ENCODE assay signal across 15 cellular contexts in the genomic region with DNA sequence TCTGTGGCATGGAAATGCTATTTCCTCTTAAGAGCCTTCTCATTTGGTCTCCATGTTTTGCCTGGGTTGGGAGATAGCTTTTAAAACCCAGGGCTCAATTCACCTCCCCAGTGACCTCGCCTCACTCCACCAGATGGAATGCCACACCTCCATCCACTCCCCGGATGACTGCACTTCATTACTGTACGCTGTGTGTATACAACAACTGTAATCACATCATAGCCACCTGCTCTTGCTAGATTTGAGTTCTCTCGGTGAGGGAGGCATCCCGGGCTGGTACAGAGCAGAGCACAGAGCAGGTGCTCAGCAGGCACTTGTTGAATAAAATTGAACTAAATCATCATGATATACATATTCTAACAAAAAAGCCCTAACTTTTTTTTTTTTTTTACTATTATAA. TPM values are rescaled to one million over a fixed set of nuclear protein-coding genes. Genes with fewer than 3 reads are reported as not detected.
A peak's percentile ranks its signal among the peaks of the same experiment; 100 is the strongest.
DNase-seq lines count a peak whose midpoint lies in the region; ATAC-seq and TF ChIP-seq lines count a peak whose summit lies in the region.
"Had no signal": no experiment of that assay in that cellular context is flagged by ENCODE, and none has a peak within 500 bp of the region (broad histone marks: within the 10 kb centered on the region; RNA-seq: fewer than 3 reads in every experiment).

No MANE protein-coding gene starts in this region.

- in situ Hi-C loops in Caki2 (cut with HindIII; ENCODE audit: low pct_unique_long_range_greater_than_20kb, low sequenced_read_pairs) = no loop called here

- CTCF ChIA-PET in HEK293T (lab: Yijun Ruan, JAX) = interaction anchor here (0.8 to 1.3 kb wide), 7 partner anchors 10 to 499 kb away, joined by 3 to 7 read pairs (median 3); no protein-coding TSS in a partner anchor

- no peaks in the 10 kb centered on the region for H3K27me3 ChIP-seq in mesenchymal stem cell (ENCODE audit: control insufficient read depth in 1 of 2, insufficient read depth in 1 of 2, low read length in 2 of 2)
- H3K27me3 ChIP-seq: cardiac muscle cell had no signal

- no peak overlapping the region for H3K27ac ChIP-seq in mesenchymal stem cell (ENCODE audit: low read length, poor library complexity, severe bottlenecking)
- H3K27ac ChIP-seq: cardiac muscle cell had no signal

- H2BK120ac ChIP-seq in mesenchymal stem cell (ENCODE audit: low read depth, low read length) = no peak overlapping the region

- POLR2A ChIA-PET in HEK293T (lab: Yijun Ruan, JAX) = interaction anchor here (1.5 kb wide), 1 partner anchor 91 kb away, joined by 3 read pairs; the partner anchor contains the start of gene TMEM63A

- no peak overlapping the region for H2BK5ac ChIP-seq in mesenchymal stem cell (ENCODE audit: low read depth, low read length, poor library complexity, severe bottlenecking)

- no peak for ATAC-seq in GM18519 (IDR thresholded peaks at IDR 0.05; ENCODE audit: low FRiP score, unreplicated experiment)
- ATAC-seq: activated CD8-positive, alpha-beta T cell treated with anti-CD3 and anti-CD28 coated beads for 36 hours; naive thymus-derived CD4-positive, alpha-beta T cell; stimulated activated naive CD8-positive, alpha-beta T cell treated with anti-CD3 and anti-CD28 coated beads, Interleukin-15, amount 100 ng/mL, for 72 hours had no signal

- no peak overlapping the region for H3K9ac ChIP-seq in mesenchymal stem cell (ENCODE audit: low read length)

- no peak overlapping the region for H3K4me2 ChIP-seq in mesenchymal stem cell (ENCODE audit: low read length, poor library complexity, severe bottlenecking)

- peaks cover 8 to 12% of the 10 kb centered on the region in 2 experiments for H3K36me3 ChIP-seq in mesenchymal stem cell (ENCODE audit: control insufficient read depth in 1 of 2, insufficient read depth in 2 of 2, low read depth in 1 of 2, low read length in 2 of 2)
- H3K36me3 ChIP-seq: cardiac muscle cell had no signal

- no peak overlapping the region for H3K4ac ChIP-seq in mesenchymal stem cell (ENCODE audit: low read depth in 1 of 2, low read length in 2 of 2)

- no peaks in the 10 kb centered on the region for H3K79me1 ChIP-seq in mesenchymal stem cell (replicated peaks; ENCODE audit: low read length, poor library complexity, severe bottlenecking)

- no peak overlapping the region for H2AFZ ChIP-seq in mesenchymal stem cell (ENCODE audit: low read depth, low read length)

- peak overlapping the region in 1 of 2 experiments; percentile 57 for H3K23ac ChIP-seq in mesenchymal stem cell (ENCODE audit: low read length in 2 of 2)

- no peak overlapping the region for H2AK5ac ChIP-seq in mesenchymal stem cell (ENCODE audit: low read length, severe bottlenecking)

- no peak overlapping the region for H4K91ac ChIP-seq in mesenchymal stem cell (ENCODE audit: low read length)

- no peak overlapping the region for H3K14ac ChIP-seq in mesenchymal stem cell (ENCODE audit: low read length in 2 of 2)

- peaks cover 7% of the 10 kb centered on the region for H3K4me1 ChIP-seq in mesenchymal stem cell (ENCODE audit: control insufficient read depth, insufficient read depth, low read depth, low read length)

- H2BK12ac ChIP-seq in mesenchymal stem cell (ENCODE audit: low read length in 2 of 2) = no peak overlapping the region

- H2BK15ac ChIP-seq in mesenchymal stem cell (ENCODE audit: low read depth, poor library complexity, severe bottlenecking) = no peak overlapping the region

- no peak overlapping the region for H3K18ac ChIP-seq in mesenchymal stem cell (ENCODE audit: low read depth in 1 of 2, low read length in 2 of 2)

- TF ChIP-seq POLR2A in erythroblast (IDR thresholded peaks at IDR 0.05; ENCODE audit: low read length) = no peak

- H3K9me3 ChIP-seq in mesenchymal stem cell (ENCODE audit: control insufficient read depth, low read length) = no peaks in the 10 kb centered on the region

- no peak overlapping the region for H4K8ac ChIP-seq in mesenchymal stem cell (ENCODE audit: low read length)

- H3K4me3 ChIP-seq in mesenchymal stem cell (ENCODE audit: insufficient read depth in 1 of 2, low read depth in 1 of 2, low read length in 2 of 2) = no peak overlapping the region
- H3K4me3 ChIP-seq: cardiac muscle cell had no signal

- 66% methylated on average over 3 of the region's 5 CpGs for WGBS in mesenchymal stem cell

- peak; percentile 63 for DNase-seq in Caki2 (ENCODE audit: low read depth)
- DNase-seq in NCI-H1694 (lab: John Stamatoyannopoulos, UW) = peak; percentile 89
- peak; percentile 54 to 78 for DNase-seq in NCI-H526 (lab: John Stamatoyannopoulos, UW)
- DNase-seq in erythroblast (lab: John Stamatoyannopoulos, UW) = peak; percentile 49 to 52
- DNase-seq in HEK293T (ENCODE audit: extremely low spot score) = no peak
- no peak for DNase-seq in mesenchymal stem cell
- no peak for DNase-seq in foreskin melanocyte
- DNase-seq: activated CD8-positive, alpha-beta T cell treated with anti-CD3 and anti-CD28 coated beads for 36 hours; activated naive CD4-positive, alpha-beta T cell treated with anti-CD3 and anti-CD28 coated beads for 36 hours; glutamatergic neuron; kidney; naive thymus-derived CD4-positive, alpha-beta T cell; stimulated activated naive CD8-positive, alpha-beta T cell treated with anti-CD3 and anti-CD28 coated beads, Interleukin-15, amount 100 ng/mL, for 72 hours had no signal

TF ChIP-seq in HEK293T, 16 proteins besides CTCF, POLR2A, EP300 and RAD21:
- no peak for TF ChIP-seq ELF4 (IDR thresholded peaks at IDR 0.05)
- no peak for TF ChIP-seq ZNF384 (IDR thresholded peaks at IDR 0.05)
- TF ChIP-seq FOXK2 (IDR thresholded peaks at IDR 0.05) = no peak
- no peak for TF ChIP-seq TARDBP (IDR thresholded peaks at IDR 0.05)

RNA-seq across cellular contexts. Expression of gene SDE2, which starts 26.0 kb away (rescaled TPM):
- 20.0 and 21.0 TPM in 2 replicates for total RNA-seq in Caki2 (2014; rRNA removed; shearing (Covaris generic); ENCODE audit: low replicate concordance)
- polyA plus RNA-seq in mesenchymal stem cell (2013, experiment 1 of 2) = 10.6 TPM
- 11.2 TPM for polyA plus RNA-seq in mesenchymal stem cell (2013, experiment 2 of 2)

RNA-seq across cellular contexts. Expression of gene LEFTY2, which starts 32.1 kb away (rescaled TPM):
- not detected in 2 replicates for total RNA-seq in Caki2 (2014; rRNA removed; shearing (Covaris generic); ENCODE audit: low replicate concordance)
- polyA plus RNA-seq in mesenchymal stem cell (2013, experiment 1 of 2) = not detected
- 0.01 TPM for polyA plus RNA-seq in mesenchymal stem cell (2013, experiment 2 of 2)
- total RNA-seq: activated CD8-positive, alpha-beta T cell treated with anti-CD3 and anti-CD28 coated beads for 36 hours; naive thymus-derived CD4-positive, alpha-beta T cell had no signal

RNA-seq across cellular contexts. Expression of gene PYCR2, which starts 49.1 kb away (rescaled TPM):
- total RNA-seq in Caki2 (2014; rRNA removed; shearing (Covaris generic); ENCODE audit: low replicate concordance) = 72.6 and 112 TPM in 2 replicates
- 31.6 TPM for polyA plus RNA-seq in mesenchymal stem cell (2013, experiment 1 of 2)
- polyA plus RNA-seq in mesenchymal stem cell (2013, experiment 2 of 2) = 32.5 TPM

Comparison
In these comparisons a context has a peak if more than half of its experiments do, and no peak if none do; other contexts are left out.
1. DNase-seq: peak in Caki2 (single experiment), NCI-H1694 (single experiment), NCI-H526 (2 of 2) and erythroblast (2 of 2); none in HEK293T (single experiment), mesenchymal stem cell (single experiment) and foreskin melanocyte (single experiment).